ENCODE assay signal across 15 cellular contexts in genomic region chr1:67862685-67863084, GRCh38.
"Had no signal": no experiment of that assay in that cellular context is flagged by ENCODE, and none has a peak within 500 bp of the region (broad histone marks: within the 10 kb centered on the region; RNA-seq: fewer than 3 reads in every experiment).

No MANE protein-coding gene starts in this region.

- H3K4me3 ChIP-seq: coronary artery, dorsolateral prefrontal cortex, esophagus muscularis mucosa, gastroesophageal sphincter, heart right ventricle, left lung, lower lobe of right lung, mucosa of descending colon had no signal

- H3K27me3 ChIP-seq: dorsolateral prefrontal cortex, esophagus muscularis mucosa, foreskin keratinocyte, gastroesophageal sphincter, heart right ventricle, left lung had no signal

- H3K27ac ChIP-seq: coronary artery, dorsolateral prefrontal cortex, esophagus muscularis mucosa, foreskin keratinocyte, gastroesophageal sphincter, left lung, lower lobe of right lung had no signal

- H3K36me3 ChIP-seq: esophagus muscularis mucosa, gastroesophageal sphincter, heart right ventricle, left lung, lower lobe of right lung had no signal

- DNase-seq: dermis blood vessel endothelial cell; dorsolateral prefrontal cortex; effector CD4-positive, alpha-beta T cell; effector memory CD4-positive, alpha-beta T cell; foreskin keratinocyte; heart right ventricle; hippocampal formation; left cardiac atrium; left lung; lower lobe of right lung; mesenchymal stem cell; mucosa of descending colon had no signal

- H3K9me3 ChIP-seq: esophagus muscularis mucosa, gastroesophageal sphincter, left lung, lower lobe of right lung, mucosa of descending colon had no signal

- ATAC-seq: foreskin keratinocyte, gastroesophageal sphincter, left lung, lower lobe of right lung, mucosa of descending colon had no signal

- H3K4me1 ChIP-seq: esophagus muscularis mucosa, foreskin keratinocyte, gastroesophageal sphincter, left lung, lower lobe of right lung had no signal
